Comparison of ENCODE assay signal across 8 cellular contexts in the genomic region with DNA sequence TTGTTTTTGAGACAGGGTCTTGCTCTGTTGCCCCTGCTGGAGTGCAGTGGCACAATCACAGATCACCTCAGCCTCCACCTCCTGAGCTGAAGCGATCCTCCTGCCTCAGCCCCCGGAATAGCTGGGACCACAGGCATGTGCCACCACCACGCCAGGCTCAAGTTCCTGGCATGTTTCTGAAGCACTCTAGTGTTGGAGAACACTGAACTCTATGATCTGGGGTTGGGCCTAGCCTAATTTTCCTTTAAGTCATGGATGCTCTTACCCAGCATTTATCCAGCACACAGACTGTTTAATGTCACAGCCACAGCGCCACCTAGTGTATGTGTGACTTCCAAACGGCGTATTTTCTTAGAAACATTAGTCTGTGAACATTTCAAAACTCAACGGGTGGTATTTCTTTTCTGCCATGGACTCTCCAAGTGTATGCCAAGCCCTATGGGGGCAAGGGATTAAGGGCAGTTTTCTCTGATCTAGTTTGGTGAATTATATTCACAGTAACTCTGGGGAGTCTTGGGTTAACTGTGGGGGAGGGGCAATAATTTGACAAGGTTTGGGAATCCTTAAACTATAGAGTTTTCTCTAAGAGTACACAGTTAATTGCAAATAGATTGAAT.
A peak's percentile ranks its signal among the peaks of the same experiment; 100 is the strongest.
DNase-seq lines count a peak whose midpoint lies in the region; ATAC-seq and TF ChIP-seq lines count a peak whose summit lies in the region.

No MANE protein-coding gene starts in this region.

- WGBS in suprapubic skin: 33% methylated on average over 7 of the region's 7 CpGs

- H3K27ac Mint-ChIP-seq in activated T-helper 17 cell treated with anti-CD3 and anti-CD28 coated beads, Interleukin-2, amount 50 U/mL, for 72 hours: peak overlapping the region; percentile 83

- no peak for TF ChIP-seq EP300 in suprapubic skin (IDR thresholded peaks at IDR 0.05)

- no peaks in the 10 kb centered on the region for H3K9me3 ChIP-seq in suprapubic skin

- no peaks in the 10 kb centered on the region for H3K9me3 Mint-ChIP-seq in activated T-helper 17 cell treated with anti-CD3 and anti-CD28 coated beads, Interleukin-2, amount 50 U/mL, for 72 hours

- H3K4me3 Mint-ChIP-seq in activated T-helper 17 cell treated with anti-CD3 and anti-CD28 coated beads, Interleukin-2, amount 50 U/mL, for 72 hours: peak overlapping the region; percentile 74

- peaks cover 21% of the 10 kb centered on the region for H3K4me1 Mint-ChIP-seq in activated T-helper 17 cell treated with anti-CD3 and anti-CD28 coated beads, Interleukin-2, amount 50 U/mL, for 72 hours

- H3K36me3 ChIP-seq in suprapubic skin: no peaks in the 10 kb centered on the region

- H3K36me3 Mint-ChIP-seq in activated T-helper 17 cell treated with anti-CD3 and anti-CD28 coated beads, Interleukin-2, amount 50 U/mL, for 72 hours (ENCODE audit: low read depth): peaks cover 5% of the 10 kb centered on the region

- TF ChIP-seq POLR2A in suprapubic skin (IDR thresholded peaks at IDR 0.05): no peak

- ATAC-seq in GM21717 (IDR thresholded peaks at IDR 0.05; ENCODE audit: unreplicated experiment): peak; percentile 61
- ATAC-seq in activated T-helper 17 cell treated with anti-CD3 and anti-CD28 coated beads, Interleukin-2, amount 50 U/mL, for 72 hours (replicated peaks): peak; percentile 66
- peak; percentile 65 for ATAC-seq in omental fat pad (ENCODE audit: low FRiP score)

- H3K4me3 ChIP-seq in fibroblast of villous mesenchyme (ENCODE audit: low read depth, low read length): no peak overlapping the region
- H3K4me3 ChIP-seq in suprapubic skin: no peak overlapping the region

- H3K4me1 ChIP-seq in suprapubic skin: peaks cover 14% of the 10 kb centered on the region

- no peaks in the 10 kb centered on the region for H3K27me3 ChIP-seq in suprapubic skin

- no peak overlapping the region for H3K27ac ChIP-seq in suprapubic skin

- DNase-seq in DMS53 treated with DMSO at 0.1 percent for 48 hours (lab: John Stamatoyannopoulos, UW; ENCODE audit: unreplicated experiment) (peak; percentile 72), RPMI8226 (peak; percentile 79), fibroblast of villous mesenchyme (ENCODE audit: low read depth) (peak; percentile 92), omental fat pad (ENCODE audit: low spot score) (peak; percentile 88), suprapubic skin (ENCODE audit: low spot score in 2 of 2) (peak; percentile 87 to 90)

- TF ChIP-seq CTCF in LNCAP (IDR thresholded peaks at IDR 0.05) (peak; percentile 78), fibroblast of villous mesenchyme (IDR thresholded peaks at IDR 0.05; ENCODE audit: insufficient read depth, low read depth, low read length) (peak; percentile 74), omental fat pad (IDR thresholded peaks at IDR 0.05) (peak in 2 of 3 donors; percentile 42), suprapubic skin (IDR thresholded peaks at IDR 0.05) (peak; percentile 64 to 71)

- no peaks in the 10 kb centered on the region for H3K27me3 Mint-ChIP-seq in activated T-helper 17 cell treated with anti-CD3 and anti-CD28 coated beads, Interleukin-2, amount 50 U/mL, for 72 hours
